ENCODE assay signal across 12 cellular contexts in the genomic region with DNA sequence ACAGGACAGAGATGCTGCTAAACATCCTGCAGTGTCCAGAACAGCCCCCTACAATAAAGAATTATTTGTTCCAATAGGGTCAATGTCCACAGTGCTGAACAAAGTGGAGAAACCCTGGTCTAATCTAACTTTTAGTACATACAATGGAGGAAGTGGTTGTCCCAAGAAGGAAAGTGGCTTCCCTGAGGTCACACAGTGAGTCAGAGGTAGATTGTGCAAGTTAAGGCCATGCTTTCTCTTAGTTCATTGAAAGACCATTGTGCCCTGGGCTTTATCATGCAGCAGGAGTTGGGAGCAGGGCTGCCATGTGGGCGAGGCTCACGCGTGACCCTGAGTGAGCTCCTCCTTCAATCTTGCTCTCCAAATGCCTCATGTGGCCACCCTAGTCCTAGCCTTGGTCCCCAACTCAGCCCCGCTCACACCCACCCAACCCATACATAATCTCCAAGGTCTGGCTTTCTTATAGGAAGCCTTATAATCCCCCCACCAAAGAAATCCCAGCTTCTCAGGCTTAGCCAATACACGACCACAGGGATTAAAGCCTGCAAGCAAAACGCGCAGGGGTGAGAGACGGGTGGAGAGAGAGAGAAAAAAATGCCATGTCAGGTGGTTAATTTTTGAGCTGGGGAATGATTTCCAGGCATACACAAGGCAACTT. TPM values are rescaled to one million over a fixed set of nuclear protein-coding genes. Genes with fewer than 3 reads are reported as not detected.
DNase-seq lines count a peak whose midpoint lies in the region; ATAC-seq and TF ChIP-seq lines count a peak whose summit lies in the region.
"Had no signal": no experiment of that assay in that cellular context is flagged by ENCODE, and none has a peak within 500 bp of the region (broad histone marks: within the 10 kb centered on the region; RNA-seq: fewer than 3 reads in every experiment).

No MANE protein-coding gene starts in this region.

- H3K4me2 ChIP-seq in GM23338 (no peak overlapping the region), PC-9 (0 out of 2 replicates have a peak overlapping the region, but pooled peaks have one; percentile 5), OCI-LY7 (ENCODE audit: low read length) (no peak overlapping the region)

- intact Hi-C loops in PC-9 (cut with micrococcal nuclease; ENCODE audit: unreplicated experiment), result no loop called here
- intact Hi-C loops in natural killer cell (cut with micrococcal nuclease), result no loop called here
- intact Hi-C loops in CD4-positive, alpha-beta memory T cell (cut with micrococcal nuclease), result no loop called here
- intact Hi-C loops in OCI-LY7 (cut with micrococcal nuclease; ENCODE audit: unreplicated experiment), result no loop called here

- H3K9me3 ChIP-seq in PC-9 (ENCODE audit: insufficient read depth, low read depth), result 0 out of 2 replicates have a peak, but pooled peaks cover 10% of the 10 kb centered on the region
- peaks cover 27% of the 10 kb centered on the region for H3K9me3 ChIP-seq in endodermal cell (ENCODE audit: control insufficient read depth, low read length)
- no peaks in the 10 kb centered on the region for H3K9me3 ChIP-seq in CD4-positive, alpha-beta memory T cell (ENCODE audit: control insufficient read depth in 1 of 2, low read length in 2 of 2)
- no peaks in the 10 kb centered on the region for H3K9me3 ChIP-seq in OCI-LY7 (ENCODE audit: low read length)

- no peaks in the 10 kb centered on the region for H3F3A ChIP-seq in GM23338 (replicated peaks; ENCODE audit: low read depth)
- no peaks in the 10 kb centered on the region for H3F3A ChIP-seq in PC-9 (ENCODE audit: insufficient read depth, low read depth)

- BruUV-seq in PC-9 (replicated peaks; lab: Mats Ljungman, UMichigan) (no TSS peak), OCI-LY7 (replicated peaks; lab: Mats Ljungman, UMichigan) (no TSS peak)

- TF ChIP-seq CTCF in GM23338 (conservative IDR thresholded peaks at IDR 0.05; ENCODE audit: low read depth in 2 of 2), result no peak
- no peak for TF ChIP-seq CTCF in PC-9 (conservative IDR thresholded peaks at IDR 0.05)
- no peak for TF ChIP-seq CTCF in endodermal cell (conservative IDR thresholded peaks at IDR 0.05)
- TF ChIP-seq CTCF in natural killer cell (IDR thresholded peaks at IDR 0.05), result no peak
- TF ChIP-seq CTCF in OCI-LY7 (conservative IDR thresholded peaks at IDR 0.05; ENCODE audit: low read length), result no peak

- H3K27me3 Mint-ChIP-seq in GM23338 (ENCODE audit: insufficient read depth, low read depth, poor library complexity) (peaks cover 5% of the 10 kb centered on the region), endodermal cell (ENCODE audit: insufficient read depth) (peaks cover 17% of the 10 kb centered on the region), natural killer cell (ENCODE audit: low read depth in 2 of 2) (peaks cover 21 to 22% of the 10 kb centered on the region in 2 donors)
- H3K27me3 Mint-ChIP-seq in CD4-positive, alpha-beta memory T cell, result peaks cover 20 to 29% of the 10 kb centered on the region in 2 donors
- peaks cover 9 to 57% (median 34%) of the 10 kb centered on the region in 5 donors for H3K27me3 Mint-ChIP-seq in naive thymus-derived CD8-positive, alpha-beta T cell

- DNase-seq in GM23338 (ENCODE audit: low spot score), result no peak
- DNase-seq in PC-9, result peak; percentile 39 to 84
- peak; percentile 66 for DNase-seq in endodermal cell
- no peak for DNase-seq in natural killer cell
- DNase-seq in CD4-positive, alpha-beta memory T cell, result no peak
- DNase-seq in OCI-LY7 (ENCODE audit: low spot score), result no peak
- no peak for DNase-seq in dermis blood vessel endothelial cell
- no peak for DNase-seq in naive thymus-derived CD8-positive, alpha-beta T cell
- DNase-seq: activated CD4-positive, alpha-beta T cell treated with anti-CD3 and anti-CD28 coated beads, Interleukin-2, amount 50 U/mL, for 1 hour; sigmoid colon had no signal

- POLR2A ChIA-PET in PC-9 (lab: Charles Lee; ENCODE audit: unreplicated experiment) (no interaction called here), OCI-LY7 (lab: Charles Lee) (no interaction called here)
- POLR2A ChIA-PET in CD4-positive, alpha-beta memory T cell (lab: Charles Lee; ENCODE audit: partially characterized antibody), result no interaction called here
- POLR2A ChIA-PET in naive thymus-derived CD8-positive, alpha-beta T cell (lab: Charles Lee), result no interaction called here

- WGBS in endodermal cell (ENCODE audit: insufficient coverage in 1 of 2, insufficient read length in 1 of 2), 2 experiments, result 67% methylated on average over 8 of the region's 8 CpGs; no CpG with 5 or more reads in 1 of the 2 experiments

- H3K4me1 ChIP-seq in GM23338 (ENCODE audit: insufficient read depth), result peaks cover 6% of the 10 kb centered on the region; the same call in 1 of the 2 replicates
- peaks cover 23% of the 10 kb centered on the region for H3K4me1 ChIP-seq in PC-9 (replicated peaks; ENCODE audit: insufficient read depth)
- H3K4me1 ChIP-seq in endodermal cell (ENCODE audit: control insufficient read depth, insufficient read depth, low read length), result peaks cover 22% of the 10 kb centered on the region
- H3K4me1 ChIP-seq in CD4-positive, alpha-beta memory T cell (ENCODE audit: insufficient read depth, low read length), result no peaks in the 10 kb centered on the region
- H3K4me1 ChIP-seq in OCI-LY7 (ENCODE audit: insufficient read depth, low read length, poor library complexity, severe bottlenecking), result no peaks in the 10 kb centered on the region
- H3K4me1 ChIP-seq: esophagus muscularis mucosa, sigmoid colon had no signal

- H3K36me3 ChIP-seq in GM23338 (ENCODE audit: insufficient read depth), result no peaks in the 10 kb centered on the region
- no peaks in the 10 kb centered on the region for H3K36me3 ChIP-seq in PC-9 (ENCODE audit: low read depth)
- no peaks in the 10 kb centered on the region for H3K36me3 ChIP-seq in endodermal cell (ENCODE audit: control insufficient read depth, insufficient read depth, low read length)
- H3K36me3 ChIP-seq in CD4-positive, alpha-beta memory T cell (ENCODE audit: insufficient read depth, low read length), result no peaks in the 10 kb centered on the region
- no peaks in the 10 kb centered on the region for H3K36me3 ChIP-seq in OCI-LY7 (ENCODE audit: insufficient read depth, low read length)
- H3K36me3 ChIP-seq: esophagus muscularis mucosa, sigmoid colon had no signal

- no peaks in the 10 kb centered on the region for H3K27me3 ChIP-seq in GM23338 (ENCODE audit: insufficient read depth)
- no peaks in the 10 kb centered on the region for H3K27me3 ChIP-seq in PC-9 (ENCODE audit: insufficient read depth, low read depth)
- no peaks in the 10 kb centered on the region for H3K27me3 ChIP-seq in endodermal cell (ENCODE audit: control insufficient read depth, insufficient read depth, low read length, poor library complexity, severe bottlenecking)
- no peaks in the 10 kb centered on the region for H3K27me3 ChIP-seq in CD4-positive, alpha-beta memory T cell (ENCODE audit: insufficient read depth, low read length)
- H3K27me3 ChIP-seq: esophagus muscularis mucosa, sigmoid colon had no signal

- H2AFZ ChIP-seq in GM23338, result no peak overlapping the region
- no peak overlapping the region for H2AFZ ChIP-seq in PC-9
- no peak overlapping the region for H2AFZ ChIP-seq in OCI-LY7 (ENCODE audit: low read length)

- H3K36me3 Mint-ChIP-seq in GM23338 (ENCODE audit: low read depth) (peaks cover 10% of the 10 kb centered on the region), endodermal cell (ENCODE audit: low read depth) (no peaks in the 10 kb centered on the region), natural killer cell (no peaks in the 10 kb centered on the region)
- H3K36me3 Mint-ChIP-seq in CD4-positive, alpha-beta memory T cell, result no peaks in the 10 kb centered on the region
- H3K36me3 Mint-ChIP-seq in naive thymus-derived CD8-positive, alpha-beta T cell, result peaks cover 0 to 19% (median 2%) of the 10 kb centered on the region in 3 donors

- H3K9me3 Mint-ChIP-seq in GM23338 (peaks cover 8% of the 10 kb centered on the region), endodermal cell (peaks cover 24% of the 10 kb centered on the region), natural killer cell (peaks cover 0 to 4% of the 10 kb centered on the region in 2 donors)
- peaks cover 0 to 22% (median 12%) of the 10 kb centered on the region in 8 donors for H3K9me3 Mint-ChIP-seq in CD4-positive, alpha-beta memory T cell
- peaks cover 0 to 26% (median 13%) of the 10 kb centered on the region in 9 donors for H3K9me3 Mint-ChIP-seq in naive thymus-derived CD8-positive, alpha-beta T cell

- no peak overlapping the region for H3K4me3 ChIP-seq in GM23338
- H3K4me3 ChIP-seq in PC-9, result no peak overlapping the region
- H3K4me3 ChIP-seq in endodermal cell (ENCODE audit: low read length), result peak overlapping the region; percentile 53
- no peak overlapping the region for H3K4me3 ChIP-seq in CD4-positive, alpha-beta memory T cell (ENCODE audit: low read length in 2 of 2)
- no peak overlapping the region for H3K4me3 ChIP-seq in OCI-LY7 (ENCODE audit: low read depth, low read length, poor library complexity, severe bottlenecking)
- H3K4me3 ChIP-seq: esophagus muscularis mucosa, sigmoid colon had no signal

- H3K4me3 Mint-ChIP-seq in GM23338 (no peak overlapping the region), endodermal cell (no peak overlapping the region), natural killer cell (no peak overlapping the region)
- H3K4me3 Mint-ChIP-seq in CD4-positive, alpha-beta memory T cell, result no peak overlapping the region
- H3K4me3 Mint-ChIP-seq in naive thymus-derived CD8-positive, alpha-beta T cell, result no peak overlapping the region

- H4K20me1 ChIP-seq in GM23338 (replicated peaks; ENCODE audit: insufficient read depth) (no peaks in the 10 kb centered on the region), PC-9 (ENCODE audit: insufficient read depth) (no peaks in the 10 kb centered on the region), OCI-LY7 (ENCODE audit: insufficient read depth, low read length) (no peaks in the 10 kb centered on the region)

- H3K4me1 Mint-ChIP-seq in GM23338, result peaks cover 10% of the 10 kb centered on the region
- peaks cover 21% of the 10 kb centered on the region for H3K4me1 Mint-ChIP-seq in endodermal cell
- peaks cover 0 to 6% of the 10 kb centered on the region in 2 donors for H3K4me1 Mint-ChIP-seq in natural killer cell
- H3K4me1 Mint-ChIP-seq in CD4-positive, alpha-beta memory T cell, result no peaks in the 10 kb centered on the region
- no peaks in the 10 kb centered on the region for H3K4me1 Mint-ChIP-seq in naive thymus-derived CD8-positive, alpha-beta T cell

- H3K27ac Mint-ChIP-seq in GM23338 (no peak overlapping the region; the same call in 1 of the 2 replicates), endodermal cell (peak overlapping the region; percentile 78), natural killer cell (no peak overlapping the region)
- H3K27ac Mint-ChIP-seq in CD4-positive, alpha-beta memory T cell, result no peak overlapping the region
- no peak overlapping the region for H3K27ac Mint-ChIP-seq in naive thymus-derived CD8-positive, alpha-beta T cell

- no peaks in the 10 kb centered on the region for H3K79me2 ChIP-seq in GM23338 (replicated peaks; ENCODE audit: insufficient read depth)
- H3K79me2 ChIP-seq in PC-9 (ENCODE audit: low read depth), result no peaks in the 10 kb centered on the region
- H3K79me2 ChIP-seq in OCI-LY7 (ENCODE audit: insufficient read depth, low read depth, low read length), result no peaks in the 10 kb centered on the region

- CTCF ChIA-PET in PC-9 (lab: Charles Lee) (no interaction called here), OCI-LY7 (lab: Charles Lee; ENCODE audit: unreplicated experiment) (no interaction called here)
- CTCF ChIA-PET in CD4-positive, alpha-beta memory T cell (lab: Charles Lee; ENCODE audit: partially characterized antibody), result no interaction called here

- peak overlapping the region; percentile 20 for H3K9ac ChIP-seq in endodermal cell (ENCODE audit: extremely low read depth, low read length, poor library complexity, severe bottlenecking)

- H3K27ac ChIP-seq in GM23338 (ENCODE audit: low read depth) (no peak overlapping the region), PC-9 (no peak overlapping the region), endodermal cell (ENCODE audit: low read depth, low read length) (no peak overlapping the region), OCI-LY7 (ENCODE audit: low read depth, low read length, poor library complexity, severe bottlenecking) (no peak overlapping the region)
- no peak overlapping the region for H3K27ac ChIP-seq in CD4-positive, alpha-beta memory T cell (ENCODE audit: low read depth, low read length)
- H3K27ac ChIP-seq: esophagus muscularis mucosa, sigmoid colon had no signal

- no peaks in the 10 kb centered on the region for H3K9me2 ChIP-seq in GM23338 (ENCODE audit: insufficient read depth)
- H3K9me2 ChIP-seq in PC-9 (ENCODE audit: insufficient read depth), result no peaks in the 10 kb centered on the region
- no peaks in the 10 kb centered on the region for H3K9me2 ChIP-seq in OCI-LY7 (ENCODE audit: insufficient read depth, low read length)

- ATAC-seq in GM23338 (peak; percentile 77), natural killer cell (peak; percentile 24 to 47 (median 29))
- ATAC-seq in naive thymus-derived CD8-positive, alpha-beta T cell, result no peak

RNA-seq across cellular contexts. Expression of a gene that starts 19.9 kb away (rescaled TPM):
- 8.6 and 9.3 TPM in 2 replicates for total RNA-seq in GM23338 (2014; rRNA removed; shearing (Covaris generic))
- polyA plus RNA-seq in GM23338 (2016; fragmentation: Nextera tagmentation; extraction: Ambion mirVana), result 7.2 and 9.1 TPM in 2 replicates
- total RNA-seq in PC-9 (2021), result 6.0 and 9.1 TPM in 2 replicates
- total RNA-seq in endodermal cell, result 1 to 10 TPM; 7.3 to 9.0 TPM
- 4.2 TPM for polyA plus RNA-seq in endodermal cell (2013, experiment 1 of 2)
- polyA plus RNA-seq in endodermal cell (2013, experiment 2 of 2), result 3.9 TPM
- total RNA-seq in natural killer cell, result under 1 TPM in 2 of 3 donors, not detected in 1; 0.63 TPM
- total RNA-seq in CD4-positive, alpha-beta memory T cell, result under 1 TPM in 1 of 2 experiments, not detected in 1; 0.36 TPM
- not detected for polyA plus RNA-seq in CD4-positive, alpha-beta memory T cell
- not detected in 2 replicates for total RNA-seq in OCI-LY7 (2014; rRNA removed; shearing (Covaris generic))
- not detected in 2 replicates for total RNA-seq in OCI-LY7 (2022)
- 0.05 TPM in 1 of 2 replicates, not detected in the other for total RNA-seq in dermis blood vessel endothelial cell
- under 1 TPM in 1 of 2 experiments, not detected in 1; 0.31 TPM for total RNA-seq in naive thymus-derived CD8-positive, alpha-beta T cell
- polyA plus RNA-seq in naive thymus-derived CD8-positive, alpha-beta T cell, result not detected
- total RNA-seq: lung microvascular endothelial cell had no signal

RNA-seq across cellular contexts. Expression of a gene that starts 57.9 kb away (rescaled TPM):
- 24.3 and 26.0 TPM in 2 replicates for total RNA-seq in GM23338 (2014; rRNA removed; shearing (Covaris generic))
- polyA plus RNA-seq in GM23338 (2016; fragmentation: Nextera tagmentation; extraction: Ambion mirVana), result 23.1 and 24.2 TPM in 2 replicates
- total RNA-seq in PC-9 (2021) (9.9 and 10.4 TPM in 2 replicates), endodermal cell (1 to 10 TPM; 9.4 to 9.9 TPM), natural killer cell (10 to 100 TPM in 1 of 3 donors, 1 to 10 TPM in 2; 5.0 to 10.4 (median 7.8) TPM), OCI-LY7 (2022) (18.6 and 19.7 TPM in 2 replicates), dermis blood vessel endothelial cell (11.8 and 15.8 TPM in 2 replicates)
- polyA plus RNA-seq in endodermal cell (2013, experiment 1 of 2), result 18.7 TPM
- 15.2 TPM for polyA plus RNA-seq in endodermal cell (2013, experiment 2 of 2)
- 10 to 100 TPM; 25.7 to 29.4 TPM for total RNA-seq in CD4-positive, alpha-beta memory T cell
- 10 to 100 TPM; 13.5 to 16.6 TPM for polyA plus RNA-seq in CD4-positive, alpha-beta memory T cell
- total RNA-seq in OCI-LY7 (2014; rRNA removed; shearing (Covaris generic)), result 25.2 and 32.9 TPM in 2 replicates
- 10 to 100 TPM; 23.7 to 24.5 TPM for total RNA-seq in naive thymus-derived CD8-positive, alpha-beta T cell
- polyA plus RNA-seq in naive thymus-derived CD8-positive, alpha-beta T cell, result 10 to 100 TPM; 10.9 to 15.2 (median 14.0) TPM

Comparison
In these comparisons a context has a peak if more than half of its experiments do, and no peak if none do; other contexts are left out.
1. ATAC-seq: peak in GM23338 (single experiment) and natural killer cell (3 of 3); none in naive thymus-derived CD8-positive, alpha-beta T cell (0 of 2).
2. DNase-seq: peak in PC-9 (2 of 2) and endodermal cell (single experiment); none in GM23338 (single experiment), natural killer cell (single experiment), CD4-positive, alpha-beta memory T cell (0 of 5), OCI-LY7 (single experiment), dermis blood vessel endothelial cell (single experiment) and naive thymus-derived CD8-positive, alpha-beta T cell (0 of 10).